8 cellular contexts compared by ENCODE assay signal in the genomic region with DNA sequence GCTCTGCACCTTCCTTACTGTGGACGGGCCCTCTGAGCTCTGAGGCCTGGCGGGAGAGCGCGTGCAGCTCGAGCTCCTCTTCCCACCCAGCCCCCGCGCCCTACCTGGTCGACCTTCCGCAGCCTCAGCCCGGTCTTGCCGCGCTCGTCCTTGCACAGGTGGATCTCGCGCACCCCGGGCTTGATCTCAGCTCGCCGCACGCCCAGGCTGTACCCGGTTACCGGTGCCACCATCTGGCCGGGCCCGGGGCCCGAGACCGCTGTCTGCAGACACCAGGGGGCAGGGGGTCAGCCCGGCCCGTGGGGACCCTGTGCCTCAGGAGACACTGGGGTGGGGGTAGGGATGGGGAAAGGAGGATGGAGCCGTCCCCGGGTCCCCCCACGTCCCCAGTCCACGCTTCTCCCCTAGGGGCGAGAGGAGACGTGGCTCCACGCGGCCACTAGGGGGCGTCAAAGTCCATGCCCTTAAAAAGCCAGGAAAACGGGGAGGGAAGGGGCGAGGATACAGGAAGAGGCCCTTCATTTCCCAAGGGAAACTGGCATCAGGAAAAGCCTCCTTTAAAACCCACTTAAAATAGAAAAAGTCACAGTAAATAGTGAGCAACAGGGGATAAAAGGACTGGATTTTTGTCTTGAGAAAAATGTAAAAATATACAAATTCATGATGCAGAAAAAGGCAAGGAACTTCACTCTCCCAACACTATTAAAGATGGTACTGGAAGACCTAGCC.
DNase-seq lines count a peak whose midpoint lies in the region; ATAC-seq lines count a peak whose summit lies in the region.

No MANE protein-coding gene starts in this region.

- no peak for ATAC-seq in GM18907 (IDR thresholded peaks at IDR 0.05; ENCODE audit: unreplicated experiment)

- peak overlapping the region; percentile 39 for H3K27ac ChIP-seq in cingulate gyrus (ENCODE audit: low read depth, low read length)

- peak; percentile 89 for DNase-seq in DMS 273 (lab: John Stamatoyannopoulos, UW; ENCODE audit: unreplicated experiment)
- DNase-seq in DMS 273 treated with DMSO at 0.1 percent for 48 hours (lab: John Stamatoyannopoulos, UW), result no peak
- DNase-seq in NCI-H2171 treated with DMSO at 0.1 percent for 48 hours (lab: John Stamatoyannopoulos, UW), result peak; percentile 80
- peak; percentile 74 for DNase-seq in activated CD4-positive, alpha-beta T cell treated with anti-CD3 and anti-CD28 coated beads for 48 hours
- peak; percentile 90 for DNase-seq in left kidney (ENCODE audit: low read depth, low spot score)
- DNase-seq in stimulated activated CD4-positive, alpha-beta T cell treated with anti-CD3 and anti-CD28 coated beads, Interleukin-2, amount 100 ng/mL, for 4 hours (ENCODE audit: low read depth), result peak; percentile 45
